Comparison of ENCODE assay signal across 35 cellular contexts in the genomic region with DNA sequence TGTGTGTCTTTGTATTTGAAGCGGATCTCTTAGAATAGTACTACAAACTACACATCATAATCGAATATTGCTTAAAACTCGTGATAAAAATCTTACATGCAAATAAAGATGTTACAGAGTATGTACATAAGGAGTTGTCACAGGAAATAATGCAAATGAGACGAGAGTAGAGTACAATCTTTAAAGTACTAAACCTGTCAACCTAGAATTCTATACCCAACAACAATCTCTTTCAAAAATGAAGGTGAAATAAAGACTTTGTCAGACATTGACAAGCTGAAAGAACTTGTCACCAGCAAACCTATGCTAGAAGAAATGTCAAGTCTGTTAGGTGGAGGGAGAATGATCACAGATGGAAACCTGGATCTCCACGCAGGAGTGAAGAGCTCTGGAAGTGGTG.
"Had no signal": no experiment of that assay in that cellular context is flagged by ENCODE, and none has a peak within 500 bp of the region (broad histone marks: within the 10 kb centered on the region; RNA-seq: fewer than 3 reads in every experiment).

No MANE protein-coding gene starts in this region.

- DNase-seq: Karpas-422, Kasumi-1, MG63, MM.1S, MV-4-11, NCI-H1048, NCI-H1092, NCI-H1092 treated with DMSO at 0.1 percent for 48 hours, NCI-H1105, NCI-H1417, NCI-H1417 treated with DMSO at 0.1 percent for 48 hours, NCI-H1436, NCI-H1436 treated with DMSO at 0.1 percent for 48 hours, NCI-H146, NCI-H1694, NCI-H1694 treated with DMSO at 0.1 percent for 48 hours, NCI-H187, NCI-H187 treated with DMSO at 0.1 percent for 48 hours, NCI-H1930, NCI-H2029, NCI-H2029 treated with DMSO at 0.1 percent for 48 hours, NCI-H2081, NCI-H2081 treated with DMSO at 0.1 percent for 48 hours, NCI-H2107, NCI-H2171, NCI-H2171 treated with DMSO at 0.1 percent for 48 hours, NCI-H2227 treated with DMSO at 0.1 percent for 48 hours, NCI-H226, NCI-H345, NCI-H446, NCI-H446 treated with DMSO at 0.1 percent for 48 hours, NCI-H510A, NCI-H510A treated with DMSO at 0.1 percent for 48 hours, NCI-H524, NCI-H524 treated with DMSO at 0.1 percent for 48 hours had no signal

- H3K36me3 ChIP-seq: MG63 had no signal

- H3K27me3 ChIP-seq: MG63 had no signal

- H3K4me3 ChIP-seq: MG63 had no signal
